Comparison of ENCODE assay signal across 21 cellular contexts in the genomic region with DNA sequence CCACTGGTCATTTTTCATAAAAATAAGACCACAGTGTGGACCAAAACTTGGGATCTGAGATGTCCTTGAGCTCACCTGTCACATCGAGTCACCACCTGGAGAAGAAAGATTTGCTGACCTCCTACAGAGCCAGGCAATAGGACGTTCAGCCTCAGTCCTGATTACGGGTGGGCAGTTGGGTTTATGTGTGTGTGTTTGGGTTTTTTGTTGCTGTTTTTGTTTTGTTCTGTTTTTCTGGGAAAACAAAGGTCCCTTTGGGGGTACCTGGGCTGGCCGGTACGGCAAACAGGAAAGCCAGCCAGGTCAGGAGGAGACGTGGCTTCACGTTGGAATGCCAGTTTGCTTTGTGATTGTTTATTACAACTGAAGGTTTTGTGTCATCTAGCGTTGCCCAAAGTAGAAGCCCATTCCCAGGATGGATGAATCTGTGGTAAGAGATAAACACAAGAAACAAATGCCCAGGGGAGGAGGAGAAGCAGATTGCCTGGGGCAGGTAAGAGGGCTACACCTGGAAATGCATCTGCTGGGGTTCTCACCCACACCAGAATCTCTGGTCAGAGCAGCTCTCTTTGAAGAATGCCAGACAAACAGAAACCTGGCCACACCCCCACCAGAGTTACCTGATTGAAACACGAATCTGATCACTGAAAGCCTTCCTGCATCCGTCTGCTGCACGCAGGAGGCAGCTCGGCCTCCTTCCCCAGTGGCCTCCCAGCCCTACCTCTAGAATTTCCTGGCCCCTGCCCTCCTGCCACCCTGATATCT.
"Had no signal": no experiment of that assay in that cellular context is flagged by ENCODE, and none has a peak within 500 bp of the region (broad histone marks: within the 10 kb centered on the region; RNA-seq: fewer than 3 reads in every experiment).

No MANE protein-coding gene starts in this region.

- DNase-seq: activated B cell treated with CpG ODN at 0.5 μM for 24 hours; activated CD4-positive, alpha-beta T cell treated with anti-CD3 and anti-CD28 coated beads for 36 hours; activated CD4-positive, alpha-beta T cell treated with anti-CD3 and anti-CD28 coated beads, Interleukin-2, amount 50 U/mL, for 4 hours; activated CD8-positive, alpha-beta memory T cell treated with anti-CD3 and anti-CD28 coated beads for 24 hours; activated CD8-positive, alpha-beta memory T cell treated with anti-CD3 and anti-CD28 coated beads, Interleukin-2, amount 50 U/mL, for 4 hours; activated naive CD4-positive, alpha-beta T cell treated with Interleukin-2 at 50 U/mL for 16 hours; amygdala; erythroblast; foreskin fibroblast; heart right ventricle; lower lobe of right lung; naive thymus-derived CD4-positive, alpha-beta T cell; stimulated activated CD4-positive, alpha-beta T cell treated with anti-CD3 and anti-CD28 coated beads, Interleukin-4, amount 100 ng/mL, for 4 hours; stimulated activated naive CD8-positive, alpha-beta T cell treated with anti-CD3 and anti-CD28 coated beads, Interleukin-15, Interleukin-2, amounts not matched to agents 100 U/mL and 50 U/mL, for 24 hours; substantia nigra; T1000; thyroid gland had no signal

- H3K27ac ChIP-seq: heart right ventricle, lower lobe of right lung, prostate gland, thyroid gland had no signal

- ATAC-seq: activated CD4-positive, alpha-beta T cell treated with anti-CD3 and anti-CD28 coated beads for 36 hours; heart right ventricle; left lobe of liver; lower lobe of right lung; naive thymus-derived CD4-positive, alpha-beta T cell; stimulated activated naive CD8-positive, alpha-beta T cell treated with anti-CD3 and anti-CD28 coated beads, Interleukin-15, Interleukin-2, amounts not matched to agents 100 U/mL and 50 U/mL, for 24 hours had no signal

- H3K4me3 ChIP-seq: heart right ventricle, lower lobe of right lung, prostate gland, thyroid gland had no signal

- H3K9me3 Mint-ChIP-seq: activated B cell treated with CpG ODN at 0.5 μM for 24 hours; neural crest cell; T-helper 1 cell treated with Interleukin-12 subunit alpha and Interleukin-12 subunit beta and Interleukin-4 antibody, amounts not matched to agents 30 μg/mL and 1 μg/mL, for 36 hours had no signal

- H3K4me3 Mint-ChIP-seq: activated B cell treated with CpG ODN at 0.5 μM for 24 hours; activated CD4-positive, alpha-beta T cell treated with anti-CD3 and anti-CD28 coated beads for 36 hours; neural crest cell; T-helper 1 cell treated with Interleukin-12 subunit alpha and Interleukin-12 subunit beta and Interleukin-4 antibody, amounts not matched to agents 30 μg/mL and 1 μg/mL, for 36 hours had no signal

- H3K27ac Mint-ChIP-seq: activated B cell treated with CpG ODN at 0.5 μM for 24 hours; activated CD4-positive, alpha-beta T cell treated with anti-CD3 and anti-CD28 coated beads for 36 hours; naive thymus-derived CD4-positive, alpha-beta T cell; T-helper 1 cell treated with Interleukin-12 subunit alpha and Interleukin-12 subunit beta and Interleukin-4 antibody, amounts not matched to agents 30 μg/mL and 1 μg/mL, for 36 hours had no signal
